11 cellular contexts compared by ENCODE assay signal in genomic region chr7:92720604-92721350, GRCh38.
A peak's percentile ranks its signal among the peaks of the same experiment; 100 is the strongest.
DNase-seq lines count a peak whose midpoint lies in the region; ATAC-seq and TF ChIP-seq lines count a peak whose summit lies in the region.
"Had no signal": no experiment of that assay in that cellular context is flagged by ENCODE, and none has a peak within 500 bp of the region (broad histone marks: within the 10 kb centered on the region; RNA-seq: fewer than 3 reads in every experiment).

No MANE protein-coding gene starts in this region.

- H3K36me3 ChIP-seq in upper lobe of left lung (peaks cover 0 to 5% (median 0%) of the 10 kb centered on the region in 4 donors), suprapubic skin (peaks cover 7% of the 10 kb centered on the region)

- DNase-seq in activated naive CD8-positive, alpha-beta T cell treated with anti-CD3 and anti-CD28 coated beads, Interleukin-2, amount 10 ng/mL, durations not matched to agents 7 days and 5 days = no peak
- no peak for DNase-seq in activated naive CD8-positive, alpha-beta T cell treated with anti-CD3 and anti-CD28 coated beads for 36 hours
- DNase-seq in HFFc6 = no peak
- DNase-seq in nephron progenitor cell = no peak
- no peak for DNase-seq in upper lobe of left lung
- DNase-seq in suprapubic skin (ENCODE audit: low spot score in 2 of 2) = no peak
- DNase-seq: PC-9 had no signal

- no peaks in the 10 kb centered on the region for H3K27me3 Mint-ChIP-seq in activated naive CD8-positive, alpha-beta T cell treated with anti-CD3 and anti-CD28 coated beads, Interleukin-2, amount 10 ng/mL, durations not matched to agents 7 days and 5 days
- H3K27me3 Mint-ChIP-seq in activated naive CD8-positive, alpha-beta T cell treated with anti-CD3 and anti-CD28 coated beads for 36 hours = no peaks in the 10 kb centered on the region
- H3K27me3 Mint-ChIP-seq in HFFc6 (ENCODE audit: insufficient read depth) = peaks cover 5% of the 10 kb centered on the region
- no peaks in the 10 kb centered on the region for H3K27me3 Mint-ChIP-seq in nephron progenitor cell (ENCODE audit: low read depth, poor library complexity)
- no peaks in the 10 kb centered on the region for H3K27me3 Mint-ChIP-seq in stimulated activated memory B cell treated with anti-CD40 and anti-IgM and Interleukin-4, amounts not matched to agents 10 μg/mL and 1 μg/mL and 100 μg/mL, for 72 hours

- H3K36me3 Mint-ChIP-seq in activated naive CD8-positive, alpha-beta T cell treated with anti-CD3 and anti-CD28 coated beads, Interleukin-2, amount 10 ng/mL, durations not matched to agents 7 days and 5 days = peaks cover 53% of the 10 kb centered on the region
- peaks cover 63% of the 10 kb centered on the region for H3K36me3 Mint-ChIP-seq in activated naive CD8-positive, alpha-beta T cell treated with anti-CD3 and anti-CD28 coated beads for 36 hours
- peaks cover 60% of the 10 kb centered on the region for H3K36me3 Mint-ChIP-seq in HFFc6 (ENCODE audit: low read depth)
- H3K36me3 Mint-ChIP-seq in nephron progenitor cell (ENCODE audit: low read depth) = peaks cover 24% of the 10 kb centered on the region
- H3K36me3 Mint-ChIP-seq in stimulated activated memory B cell treated with anti-CD40 and anti-IgM and Interleukin-4, amounts not matched to agents 10 μg/mL and 1 μg/mL and 100 μg/mL, for 72 hours = peaks cover 21% of the 10 kb centered on the region

- H3K4me3 Mint-ChIP-seq in activated naive CD8-positive, alpha-beta T cell treated with anti-CD3 and anti-CD28 coated beads, Interleukin-2, amount 10 ng/mL, durations not matched to agents 7 days and 5 days = no peak overlapping the region
- H3K4me3 Mint-ChIP-seq in activated naive CD8-positive, alpha-beta T cell treated with anti-CD3 and anti-CD28 coated beads for 36 hours = no peak overlapping the region
- H3K4me3 Mint-ChIP-seq in HFFc6 = no peak overlapping the region
- H3K4me3 Mint-ChIP-seq in nephron progenitor cell = no peak overlapping the region
- no peak overlapping the region for H3K4me3 Mint-ChIP-seq in stimulated activated memory B cell treated with anti-CD40 and anti-IgM and Interleukin-4, amounts not matched to agents 10 μg/mL and 1 μg/mL and 100 μg/mL, for 72 hours
- H3K4me3 Mint-ChIP-seq: CD14-positive monocyte had no signal

- no peak overlapping the region for H3K4me3 ChIP-seq in upper lobe of left lung
- H3K4me3 ChIP-seq in suprapubic skin = no peak overlapping the region
- H3K4me3 ChIP-seq: PC-9 had no signal

- H3K27ac ChIP-seq in upper lobe of left lung = no peak overlapping the region
- no peak overlapping the region for H3K27ac ChIP-seq in suprapubic skin
- H3K27ac ChIP-seq: PC-9 had no signal

- POLR2A ChIA-PET in activated naive CD8-positive, alpha-beta T cell treated with anti-CD3 and anti-CD28 coated beads, Interleukin-2, amount 10 ng/mL, durations not matched to agents 7 days and 5 days (lab: Charles Lee) = interaction anchor here (0.8 to 1.0 kb wide), 2 partner anchors 56 to 112 kb away, joined by 3 read pairs; no protein-coding TSS in a partner anchor

- H3K4me1 Mint-ChIP-seq in activated naive CD8-positive, alpha-beta T cell treated with anti-CD3 and anti-CD28 coated beads, Interleukin-2, amount 10 ng/mL, durations not matched to agents 7 days and 5 days = peaks cover 46% of the 10 kb centered on the region
- H3K4me1 Mint-ChIP-seq in activated naive CD8-positive, alpha-beta T cell treated with anti-CD3 and anti-CD28 coated beads for 36 hours = peaks cover 30% of the 10 kb centered on the region
- peaks cover 94% of the 10 kb centered on the region for H3K4me1 Mint-ChIP-seq in HFFc6 (ENCODE audit: low read depth)
- peaks cover 4% of the 10 kb centered on the region for H3K4me1 Mint-ChIP-seq in nephron progenitor cell
- H3K4me1 Mint-ChIP-seq in stimulated activated memory B cell treated with anti-CD40 and anti-IgM and Interleukin-4, amounts not matched to agents 10 μg/mL and 1 μg/mL and 100 μg/mL, for 72 hours = peaks cover 12% of the 10 kb centered on the region

- TF ChIP-seq EP300 in upper lobe of left lung (IDR thresholded peaks at IDR 0.05) = no peak
- TF ChIP-seq EP300 in suprapubic skin (IDR thresholded peaks at IDR 0.05) = no peak

- TF ChIP-seq CTCF in HFFc6 (IDR thresholded peaks at IDR 0.05) (no peak), nephron progenitor cell (IDR thresholded peaks at IDR 0.05) (no peak), upper lobe of left lung (IDR thresholded peaks at IDR 0.05) (no peak), suprapubic skin (IDR thresholded peaks at IDR 0.05) (no peak)

- peak overlapping the region; percentile 7 for H3K27ac Mint-ChIP-seq in activated naive CD8-positive, alpha-beta T cell treated with anti-CD3 and anti-CD28 coated beads, Interleukin-2, amount 10 ng/mL, durations not matched to agents 7 days and 5 days
- no peak overlapping the region for H3K27ac Mint-ChIP-seq in activated naive CD8-positive, alpha-beta T cell treated with anti-CD3 and anti-CD28 coated beads for 36 hours
- H3K27ac Mint-ChIP-seq in HFFc6 = peak overlapping the region; percentile 7
- peak overlapping the region; percentile 66 for H3K27ac Mint-ChIP-seq in nephron progenitor cell
- no peak overlapping the region for H3K27ac Mint-ChIP-seq in stimulated activated memory B cell treated with anti-CD40 and anti-IgM and Interleukin-4, amounts not matched to agents 10 μg/mL and 1 μg/mL and 100 μg/mL, for 72 hours
- H3K27ac Mint-ChIP-seq: CD14-positive monocyte had no signal

- 91 to 93% methylated on average over 4 of the region's 4 CpGs for WGBS in upper lobe of left lung, 2 donors
- 98% methylated on average over 4 of the region's 4 CpGs for WGBS in suprapubic skin

- no peak for ATAC-seq in activated naive CD8-positive, alpha-beta T cell treated with anti-CD3 and anti-CD28 coated beads, Interleukin-2, amount 10 ng/mL, durations not matched to agents 7 days and 5 days (ENCODE audit: low read depth)
- ATAC-seq in HG03571 (IDR thresholded peaks at IDR 0.05; ENCODE audit: unreplicated experiment) = peak; percentile 45
- ATAC-seq in upper lobe of left lung (ENCODE audit: low FRiP score in 2 of 2) = no peak
- ATAC-seq in stimulated activated memory B cell treated with anti-CD40 and anti-IgM and Interleukin-4, amounts not matched to agents 10 μg/mL and 1 μg/mL and 100 μg/mL, for 72 hours = no peak
- ATAC-seq: activated naive CD4-positive, alpha-beta T cell treated with anti-CD3 and anti-CD28 coated beads, Interleukin-2, amount 50 U/mL, for 72 hours had no signal

- TF ChIP-seq POLR2A in upper lobe of left lung (IDR thresholded peaks at IDR 0.05) (no peak), suprapubic skin (IDR thresholded peaks at IDR 0.05) (no peak)

- H3K9me3 ChIP-seq in upper lobe of left lung (no peaks in the 10 kb centered on the region), suprapubic skin (no peaks in the 10 kb centered on the region)

- no peaks in the 10 kb centered on the region for H3K9me3 Mint-ChIP-seq in activated naive CD8-positive, alpha-beta T cell treated with anti-CD3 and anti-CD28 coated beads, Interleukin-2, amount 10 ng/mL, durations not matched to agents 7 days and 5 days
- no peaks in the 10 kb centered on the region for H3K9me3 Mint-ChIP-seq in activated naive CD8-positive, alpha-beta T cell treated with anti-CD3 and anti-CD28 coated beads for 36 hours
- H3K9me3 Mint-ChIP-seq in HFFc6 (no peaks in the 10 kb centered on the region), nephron progenitor cell (no peaks in the 10 kb centered on the region)
- no peaks in the 10 kb centered on the region for H3K9me3 Mint-ChIP-seq in stimulated activated memory B cell treated with anti-CD40 and anti-IgM and Interleukin-4, amounts not matched to agents 10 μg/mL and 1 μg/mL and 100 μg/mL, for 72 hours
- H3K9me3 Mint-ChIP-seq: activated naive CD4-positive, alpha-beta T cell treated with anti-CD3 and anti-CD28 coated beads, Interleukin-2, amount 50 U/mL, for 72 hours; CD14-positive monocyte had no signal

- H3K4me1 ChIP-seq in upper lobe of left lung (peaks cover 7 to 19% (median 18%) of the 10 kb centered on the region in 4 donors), suprapubic skin (peaks cover 36% of the 10 kb centered on the region)

- H3K27me3 ChIP-seq in upper lobe of left lung (no peaks in the 10 kb centered on the region), suprapubic skin (no peaks in the 10 kb centered on the region)

Comparison
In these comparisons a context has a peak if more than half of its experiments do, and no peak if none do; other contexts are left out.
1. H3K27ac Mint-ChIP-seq: peak in activated naive CD8-positive, alpha-beta T cell treated with anti-CD3 and anti-CD28 coated beads, Interleukin-2, amount 10 ng/mL, durations not matched to agents 7 days and 5 days (single experiment), HFFc6 (single experiment) and nephron progenitor cell (single experiment); none in activated naive CD8-positive, alpha-beta T cell treated with anti-CD3 and anti-CD28 coated beads for 36 hours (single experiment) and stimulated activated memory B cell treated with anti-CD40 and anti-IgM and Interleukin-4, amounts not matched to agents 10 μg/mL and 1 μg/mL and 100 μg/mL, for 72 hours (single experiment).